10 cellular contexts compared by ENCODE assay signal in the genomic region with DNA sequence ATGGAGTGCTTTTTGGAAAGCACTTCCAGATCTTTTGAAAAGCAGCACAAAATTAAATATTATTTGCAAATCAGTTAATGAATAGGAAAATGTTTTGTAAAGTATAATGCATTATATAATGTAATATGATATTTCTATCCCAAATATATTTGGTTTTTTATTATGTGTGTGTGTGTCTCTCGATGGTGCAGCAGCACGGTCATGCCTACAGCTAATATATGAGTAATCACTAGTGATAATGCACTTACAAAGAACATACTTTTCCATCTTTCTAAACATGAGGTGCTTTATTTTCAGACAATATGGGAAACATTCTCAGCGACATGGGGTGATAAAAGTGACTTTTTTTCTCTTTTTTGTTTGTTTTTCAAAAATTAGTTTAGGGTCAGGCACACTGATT. TPM values are rescaled to one million over a fixed set of nuclear protein-coding genes. Genes with fewer than 3 reads are reported as not detected.
DNase-seq lines count a peak whose midpoint lies in the region; ATAC-seq and TF ChIP-seq lines count a peak whose summit lies in the region.
"Had no signal": no experiment of that assay in that cellular context is flagged by ENCODE, and none has a peak within 500 bp of the region (broad histone marks: within the 10 kb centered on the region; RNA-seq: fewer than 3 reads in every experiment).

No MANE protein-coding gene starts in this region.

- H4K20me1 ChIP-seq in OCI-LY7 (ENCODE audit: insufficient read depth, low read length), result peaks cover 15% of the 10 kb centered on the region; the same call in 1 of the 2 replicates

- no peak for TF ChIP-seq POLR2A in ovary (IDR thresholded peaks at IDR 0.05)

- peaks cover 54% of the 10 kb centered on the region for H3K4me1 ChIP-seq in Caco-2
- H3K4me1 ChIP-seq in OCI-LY7 (ENCODE audit: insufficient read depth, low read length, poor library complexity, severe bottlenecking), result peaks cover 28% of the 10 kb centered on the region
- peaks cover 5% of the 10 kb centered on the region for H3K4me1 ChIP-seq in ovary (ENCODE audit: insufficient read depth)

- H3K27ac ChIP-seq in OCI-LY7 (ENCODE audit: low read depth, low read length, poor library complexity, severe bottlenecking) (no peak overlapping the region), ovary (no peak overlapping the region)

- DNase-seq in Caco-2 (no peak), OCI-LY7 (ENCODE audit: low spot score) (no peak), epithelial cell of esophagus (ENCODE audit: low read depth) (peak; percentile 41), ovary (no peak), LoVo (ENCODE audit: low spot score) (no peak), GF-D8 (lab: John Stamatoyannopoulos, UW) (no peak)
- DNase-seq: central memory CD4-positive, alpha-beta T cell; occipital lobe had no signal

- peaks cover 55% of the 10 kb centered on the region for H3K4me1 Mint-ChIP-seq in Caco-2 (ENCODE audit: low read depth, unreplicated experiment)

- H3K36me3 ChIP-seq in Caco-2 (ENCODE audit: control insufficient read depth, insufficient read depth, low read length), result no peaks in the 10 kb centered on the region
- H3K36me3 ChIP-seq in OCI-LY7 (ENCODE audit: insufficient read depth, low read length), result no peaks in the 10 kb centered on the region
- no peaks in the 10 kb centered on the region for H3K36me3 ChIP-seq in ovary

- intact Hi-C loops in Caco-2 (cut with micrococcal nuclease; ENCODE audit: unreplicated experiment) (no loop called here), OCI-LY7 (cut with micrococcal nuclease; ENCODE audit: unreplicated experiment) (no loop called here), ovary (cut with DNase I) (no loop called here)

- H3K27me3 ChIP-seq in Caco-2 (replicated peaks; ENCODE audit: control insufficient read depth, insufficient read depth, low read length) (no peaks in the 10 kb centered on the region), ovary (no peaks in the 10 kb centered on the region)

- no TSS peak for BruUV-seq in Caco-2 (replicated peaks; lab: Mats Ljungman, UMichigan)
- BruUV-seq in OCI-LY7 (replicated peaks; lab: Mats Ljungman, UMichigan), result no TSS peak

- TF ChIP-seq CTCF in Caco-2 (IDR thresholded peaks at IDR 0.05; ENCODE audit: insufficient read depth in 1 of 2, low read depth in 1 of 2, low read length in 1 of 2, severe bottlenecking in 1 of 2, unreplicated experiment in 1 of 2), result no peak
- no peak for TF ChIP-seq CTCF in OCI-LY7 (conservative IDR thresholded peaks at IDR 0.05; ENCODE audit: low read length)
- no peak for TF ChIP-seq CTCF in epithelial cell of esophagus (IDR thresholded peaks at IDR 0.05; ENCODE audit: insufficient read depth, low read depth, low read length, missing control alignments)
- no peak for TF ChIP-seq CTCF in ovary (IDR thresholded peaks at IDR 0.05)

- H3K27ac Mint-ChIP-seq in Caco-2 (ENCODE audit: unreplicated experiment), result peak overlapping the region; percentile 93

- no peaks in the 10 kb centered on the region for H3K27me3 Mint-ChIP-seq in Caco-2 (ENCODE audit: insufficient read depth, unreplicated experiment)

- peak overlapping the region; percentile 47 for H3K4me3 ChIP-seq in Caco-2 (ENCODE audit: low read depth, low read length)
- H3K4me3 ChIP-seq in OCI-LY7 (ENCODE audit: low read depth, low read length, poor library complexity, severe bottlenecking), result no peak overlapping the region
- H3K4me3 ChIP-seq in epithelial cell of esophagus (ENCODE audit: low read length), result peak overlapping the region; percentile 67
- H3K4me3 ChIP-seq in ovary, result peak overlapping the region; percentile 54

- TF ChIP-seq EP300 in ovary (IDR thresholded peaks at IDR 0.05), result no peak

- POLR2A ChIA-PET in Caco-2 (lab: Charles Lee) (interaction anchor here (0.8 to 1.7 kb wide), 3 partner anchors 16 to 192 kb away, joined by 3 to 26 read pairs (median 12); no protein-coding TSS in a partner anchor), OCI-LY7 (lab: Charles Lee) (interaction anchor here (0.8 to 1.7 kb wide), 6 partner anchors 9 to 147 kb away, joined by 3 to 6 read pairs (median 4); no protein-coding TSS in a partner anchor)

- peaks cover 29% of the 10 kb centered on the region; the same call in 1 of the 2 replicates for H3K79me2 ChIP-seq in OCI-LY7 (ENCODE audit: insufficient read depth, low read depth, low read length)

- H3K4me3 Mint-ChIP-seq in Caco-2 (ENCODE audit: unreplicated experiment), result peak overlapping the region; percentile 90

- H2AFZ ChIP-seq in OCI-LY7 (ENCODE audit: low read length), result peak overlapping the region; percentile 80; the same call in 1 of the 2 replicates

- ATAC-seq in HG02840 (IDR thresholded peaks at IDR 0.05; ENCODE audit: low FRiP score, unreplicated experiment), result no peak
- ATAC-seq in GM21825 (IDR thresholded peaks at IDR 0.05; ENCODE audit: unreplicated experiment), result no peak

- H3K9me3 ChIP-seq in Caco-2 (no peaks in the 10 kb centered on the region), OCI-LY7 (ENCODE audit: low read length) (no peaks in the 10 kb centered on the region), ovary (no peaks in the 10 kb centered on the region)

- WGBS in ovary, 3 donors, result 46 to 58% (median 49%) methylated on average over 3 of the region's 3 CpGs

- no peaks in the 10 kb centered on the region for H3K9me2 ChIP-seq in OCI-LY7 (ENCODE audit: insufficient read depth, low read length)

- peaks cover 12% of the 10 kb centered on the region for H3K36me3 Mint-ChIP-seq in Caco-2 (ENCODE audit: insufficient read depth, unreplicated experiment)

- peaks cover 9% of the 10 kb centered on the region for H3K9me3 Mint-ChIP-seq in Caco-2 (ENCODE audit: unreplicated experiment)

- peak overlapping the region; percentile 84 for H3K4me2 ChIP-seq in OCI-LY7 (ENCODE audit: low read length)

- CTCF ChIA-PET in Caco-2 (lab: Charles Lee), result interaction anchor here (1.6 to 1.8 kb wide), 2 partner anchors 13 to 57 kb away, joined by 4 read pairs; no protein-coding TSS in a partner anchor
- CTCF ChIA-PET in OCI-LY7 (lab: Charles Lee; ENCODE audit: unreplicated experiment), result no interaction called here

RNA-seq across cellular contexts. Expression of gene EEA1, which starts 1.3 kb away (rescaled TPM):
- total RNA-seq in Caco-2 (2022) (68.9 TPM in 2 replicates), OCI-LY7 (2022) (11.9 and 12.1 TPM in 2 replicates), ovary (10 to 100 TPM; 11.9 to 41.1 (median 33.3) TPM)
- total RNA-seq in OCI-LY7 (2014; rRNA removed; shearing (Covaris generic)), result 3.0 and 8.4 TPM in 2 replicates
- polyA plus RNA-seq in ovary, result 10 to 100 TPM in 1 of 2 donors, 1 to 10 TPM in 1; 5.0 to 10.8 TPM
